Comparison of ENCODE assay signal across 8 cellular contexts in the genomic region with DNA sequence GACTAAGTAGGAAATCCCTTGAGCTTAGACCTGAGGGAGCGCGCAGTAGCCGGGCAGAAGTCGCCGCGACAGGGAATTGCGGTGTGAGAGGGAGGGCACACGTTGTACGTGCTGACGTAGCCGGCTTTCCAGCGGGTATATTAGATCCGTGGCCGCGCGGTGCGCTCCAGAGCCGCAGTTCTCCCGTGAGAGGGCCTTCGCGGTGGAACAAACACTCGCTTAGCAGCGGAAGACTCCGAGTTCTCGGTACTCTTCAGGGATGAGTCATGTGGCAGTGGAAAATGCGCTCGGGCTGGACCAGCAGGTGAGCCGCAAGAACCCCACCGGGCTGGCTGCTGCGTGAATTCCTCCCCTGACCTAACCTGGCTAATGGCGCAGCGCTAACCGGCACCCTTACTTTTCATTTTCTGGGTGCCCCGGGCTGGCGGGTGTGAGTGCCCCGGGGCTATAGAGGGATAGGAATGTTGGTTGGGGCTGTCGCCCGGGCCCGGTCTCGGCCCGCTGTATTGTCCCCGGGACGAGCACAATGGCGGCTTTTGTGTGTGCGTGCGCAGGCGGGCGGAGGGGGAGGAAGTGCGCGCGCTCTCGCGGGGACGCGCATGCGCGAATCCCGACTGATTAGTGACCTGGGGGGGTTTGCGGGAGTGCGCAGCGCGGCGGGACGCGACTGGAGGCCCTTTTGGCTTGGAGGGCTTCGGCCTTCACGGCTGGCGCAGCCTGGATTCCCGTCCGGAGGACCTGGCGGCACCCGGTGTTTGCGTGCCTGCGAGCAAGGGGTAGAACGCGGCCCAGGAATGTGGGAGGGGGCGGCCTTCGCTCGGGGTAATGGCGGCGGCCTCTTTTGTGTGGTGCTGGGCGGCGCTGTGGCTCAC. TPM values are rescaled to one million over a fixed set of nuclear protein-coding genes. Genes with fewer than 3 reads are reported as not detected.
A peak's percentile ranks its signal among the peaks of the same experiment; 100 is the strongest.
DNase-seq lines count a peak whose midpoint lies in the region; ATAC-seq and TF ChIP-seq lines count a peak whose summit lies in the region.

DDX3X (plus strand) TSS at position 169 of the 872 bp plus-strand sequence; CDS start at position 260, 91 bp downstream.

- DNase-seq in EH (ENCODE audit: low read depth) = peak; percentile 84
- DNase-seq in Kasumi-1 (lab: John Stamatoyannopoulos, UW) = peak; percentile 75 to 79
- DNase-seq in SJCRH30 = peak; percentile 74 to 80
- DNase-seq in activated naive CD4-positive, alpha-beta T cell treated with anti-CD3 and anti-CD28 coated beads for 36 hours = peak; percentile 85
- DNase-seq in occipital lobe (lab: John Stamatoyannopoulos, UW) = peak; percentile 75
- DNase-seq in suprapubic skin (ENCODE audit: low spot score in 2 of 2) = peak; percentile 87 to 95

- peak within 1 kb of the TSS; percentile 99 for H3K27ac Mint-ChIP-seq in activated naive CD4-positive, alpha-beta T cell treated with anti-CD3 and anti-CD28 coated beads for 36 hours

- H3K27me3 ChIP-seq in SJCRH30 (no peaks in the 10 kb centered on the region), gastroesophageal sphincter (no peaks in the 10 kb centered on the region), suprapubic skin (no peaks in the 10 kb centered on the region)

- no peaks in the 10 kb centered on the region for H3K9me3 Mint-ChIP-seq in activated naive CD4-positive, alpha-beta T cell treated with anti-CD3 and anti-CD28 coated beads for 36 hours

- no peaks in the 10 kb centered on the region for H3K4me1 ChIP-seq in SJCRH30
- peaks cover 0 to 16% (median 9%) of the 10 kb centered on the region in 3 donors for H3K4me1 ChIP-seq in gastroesophageal sphincter
- H3K4me1 ChIP-seq in suprapubic skin = peaks cover 28% of the 10 kb centered on the region

- TF ChIP-seq EP300 in gastroesophageal sphincter (IDR thresholded peaks at IDR 0.05) = no peak
- no peak for TF ChIP-seq EP300 in suprapubic skin (IDR thresholded peaks at IDR 0.05)

- TF ChIP-seq CTCF in gastroesophageal sphincter (IDR thresholded peaks at IDR 0.05) = peak in 2 of 4 experiments; percentile 40 to 52
- peak in 1 of 2 donors; percentile 26 for TF ChIP-seq CTCF in suprapubic skin (IDR thresholded peaks at IDR 0.05)

- H3K36me3 ChIP-seq in SJCRH30 (peaks cover 11% of the 10 kb centered on the region; the same call in 1 of the 2 replicates), gastroesophageal sphincter (no peaks in the 10 kb centered on the region), suprapubic skin (no peaks in the 10 kb centered on the region)

- 0% methylated on average over 6 to 16 of the region's 83 CpGs for WGBS in gastroesophageal sphincter (ENCODE audit: low coverage in 1 of 2), 2 donors
- WGBS in suprapubic skin = under 1% methylated on average over 21 of the region's 83 CpGs

- H3K27me3 Mint-ChIP-seq in activated naive CD4-positive, alpha-beta T cell treated with anti-CD3 and anti-CD28 coated beads for 36 hours (ENCODE audit: low read depth) = no peaks in the 10 kb centered on the region

- intact Hi-C loops in activated naive CD4-positive, alpha-beta T cell treated with anti-CD3 and anti-CD28 coated beads for 36 hours (cut with micrococcal nuclease) = loop anchor here (1.0 to 10.0 kb wide), 12 partner anchors 49 to 1459 kb away; partner anchors contain the start of genes ATP6AP2, CASK, CXorf38 and MED14

- peak within 1 kb of the TSS; percentile 92 for H3K4me3 Mint-ChIP-seq in activated naive CD4-positive, alpha-beta T cell treated with anti-CD3 and anti-CD28 coated beads for 36 hours

- H3K36me3 Mint-ChIP-seq in activated naive CD4-positive, alpha-beta T cell treated with anti-CD3 and anti-CD28 coated beads for 36 hours (ENCODE audit: low read depth) = peaks cover 44% of the 10 kb centered on the region

- ATAC-seq in GM21825 (IDR thresholded peaks at IDR 0.05; ENCODE audit: unreplicated experiment) (peak; percentile 42), gastroesophageal sphincter (peak; percentile 86)

- H3K4me3 ChIP-seq in SJCRH30 (peak within 1 kb of the TSS; percentile 95), gastroesophageal sphincter (peak within 1 kb of the TSS; percentile 82 to 99), suprapubic skin (peak within 1 kb of the TSS; percentile 74)

- CTCF ChIA-PET in activated naive CD4-positive, alpha-beta T cell treated with anti-CD3 and anti-CD28 coated beads for 36 hours (lab: Charles Lee) = interaction anchor here (0.9 kb wide), 1 partner anchor 154 kb away, joined by 5 read pairs; no protein-coding TSS in a partner anchor

- H3K27ac ChIP-seq in SJCRH30 = peak within 1 kb of the TSS; percentile 98
- peak within 1 kb of the TSS; percentile 98 to 100 (median 100) for H3K27ac ChIP-seq in gastroesophageal sphincter
- H3K27ac ChIP-seq in suprapubic skin = peak within 1 kb of the TSS; percentile 100

- no peaks in the 10 kb centered on the region for H3K9me3 ChIP-seq in SJCRH30 (replicated peaks)
- H3K9me3 ChIP-seq in gastroesophageal sphincter = no peaks in the 10 kb centered on the region
- H3K9me3 ChIP-seq in suprapubic skin = no peaks in the 10 kb centered on the region

- TF ChIP-seq POLR2A in gastroesophageal sphincter (IDR thresholded peaks at IDR 0.05) (peak; percentile 98 to 99), suprapubic skin (IDR thresholded peaks at IDR 0.05) (peak; percentile 98 to 99)

- peaks cover 24% of the 10 kb centered on the region for H3K4me1 Mint-ChIP-seq in activated naive CD4-positive, alpha-beta T cell treated with anti-CD3 and anti-CD28 coated beads for 36 hours (ENCODE audit: low read depth)

RNA-seq across cellular contexts. Expression of gene DDX3X, which starts in this region (rescaled TPM):
- 201 and 220 TPM in 2 replicates for total RNA-seq in SJCRH30 (2014; rRNA removed; shearing (Covaris generic))
- total RNA-seq in activated naive CD4-positive, alpha-beta T cell treated with anti-CD3 and anti-CD28 coated beads for 36 hours = 100 to 1,000 TPM; 163 to 171 TPM
- total RNA-seq in gastroesophageal sphincter (100 to 1,000 TPM; 226 to 385 (median 318) TPM), occipital lobe (307 TPM), suprapubic skin (100 to 1,000 TPM; 161 to 383 (median 228) TPM)

Comparison
In these comparisons a context has a peak if more than half of its experiments do, and no peak if none do; other contexts are left out.
1. Peak in every context shown above with its lines: DNase-seq, ATAC-seq, H3K4me3 ChIP-seq and H3K27ac ChIP-seq.